In genomic region chr2:104853401-104853925, GRCh38 we compare ENCODE assay signal across 10 cellular contexts. TPM values are rescaled to one million over a fixed set of nuclear protein-coding genes. Genes with fewer than 3 reads are reported as not detected.
DNase-seq lines count a peak whose midpoint lies in the region; ATAC-seq and TF ChIP-seq lines count a peak whose summit lies in the region.
"Had no signal": no experiment of that assay in that cellular context is flagged by ENCODE, and none has a peak within 500 bp of the region (broad histone marks: within the 10 kb centered on the region; RNA-seq: fewer than 3 reads in every experiment).

No MANE protein-coding gene starts in this region.

- H3K27ac ChIP-seq in PC-3 (ENCODE audit: low read length) (no peak overlapping the region), foreskin keratinocyte (no peak overlapping the region)

- POLR2A ChIA-PET in PC-3 (lab: Charles Lee; ENCODE audit: unreplicated experiment): no interaction called here

- no peaks in the 10 kb centered on the region for H4K20me1 ChIP-seq in PC-3 (ENCODE audit: low read length)

- no peak for TF ChIP-seq CTCF in PC-3 (conservative IDR thresholded peaks at IDR 0.05; ENCODE audit: low read depth, low read length)
- no peak for TF ChIP-seq CTCF in fibroblast of mammary gland (conservative IDR thresholded peaks at IDR 0.05; ENCODE audit: control insufficient read depth, insufficient read depth, low read depth, low read length)
- TF ChIP-seq CTCF in foreskin keratinocyte (conservative IDR thresholded peaks at IDR 0.05): no peak

- H3K4me2 ChIP-seq in PC-3 (ENCODE audit: low read length) (peak overlapping the region; percentile 74), skeletal muscle satellite cell (ENCODE audit: low read length) (peak overlapping the region; percentile 77)

- no peaks in the 10 kb centered on the region for H3F3A ChIP-seq in PC-3 (ENCODE audit: low read length, unreplicated experiment)

- H3K9me3 ChIP-seq in PC-3 (ENCODE audit: low read length) (no peaks in the 10 kb centered on the region), skeletal muscle satellite cell (replicated peaks; ENCODE audit: low read length) (no peaks in the 10 kb centered on the region)

- no TSS peak for BruUV-seq in PC-3 (replicated peaks; lab: Mats Ljungman, UMichigan)

- peak overlapping the region; percentile 31; the same call in 1 of the 2 replicates for H3K4me3 ChIP-seq in GM08714 (ENCODE audit: low read length)
- no peak overlapping the region for H3K4me3 ChIP-seq in PC-3 (ENCODE audit: low read length)
- peak overlapping the region; percentile 16 for H3K4me3 ChIP-seq in fibroblast of mammary gland (ENCODE audit: control insufficient read depth, low read depth, low read length)
- H3K4me3 ChIP-seq in skeletal muscle satellite cell (ENCODE audit: low read length): peak overlapping the region; percentile 51

- H3K9me2 ChIP-seq in PC-3 (replicated peaks; ENCODE audit: low read length): no peaks in the 10 kb centered on the region

- no peaks in the 10 kb centered on the region for H3K36me3 ChIP-seq in PC-3 (ENCODE audit: low read depth, low read length)
- no peaks in the 10 kb centered on the region for H3K36me3 ChIP-seq in skeletal muscle satellite cell (ENCODE audit: insufficient read depth, low read length)

- DNase-seq in PC-3 (no peak), fibroblast of mammary gland (ENCODE audit: low read depth) (no peak), NCI-H526 (lab: John Stamatoyannopoulos, UW) (no peak), NCI-H82 treated with DMSO at 0.1 percent for 48 hours (lab: John Stamatoyannopoulos, UW; ENCODE audit: unreplicated experiment) (no peak), foreskin keratinocyte (no peak)

- peaks cover 57% of the 10 kb centered on the region for H3K27me3 ChIP-seq in PC-3 (ENCODE audit: low read length)
- peaks cover 77% of the 10 kb centered on the region for H3K27me3 ChIP-seq in skeletal muscle satellite cell (ENCODE audit: control insufficient read depth, insufficient read depth, low read length)
- peaks cover 91% of the 10 kb centered on the region for H3K27me3 ChIP-seq in foreskin keratinocyte

- CTCF ChIA-PET in PC-3 (lab: Charles Lee): no interaction called here

- H2AFZ ChIP-seq in PC-3 (ENCODE audit: low read length): no peak overlapping the region

- H3K9ac ChIP-seq in PC-3 (ENCODE audit: low read length) (no peak overlapping the region), skeletal muscle satellite cell (ENCODE audit: low read depth, low read length) (no peak overlapping the region)

- intact Hi-C loops in PC-3 (cut with micrococcal nuclease): no loop called here

- H3K79me2 ChIP-seq in PC-3 (ENCODE audit: low read length): no peaks in the 10 kb centered on the region

- ATAC-seq in PC-3 (no peak), GM18502 (IDR thresholded peaks at IDR 0.05; ENCODE audit: poor library complexity, unreplicated experiment) (no peak), foreskin keratinocyte (no peak)

- peaks cover 4% of the 10 kb centered on the region; the same call in 1 of the 2 replicates for H3K4me1 ChIP-seq in PC-3 (ENCODE audit: insufficient read depth, low read length)
- H3K4me1 ChIP-seq in skeletal muscle satellite cell (ENCODE audit: control insufficient read depth, insufficient read depth, low read length): no peaks in the 10 kb centered on the region
- H3K4me1 ChIP-seq in foreskin keratinocyte: no peaks in the 10 kb centered on the region

RNA-seq across cellular contexts. Expression of gene POU3F3, which starts 0.5 kb away (rescaled TPM):
- not detected in 2 replicates for total RNA-seq in PC-3 (2014; rRNA removed)
- 0.44 and 1.3 TPM in 2 replicates for total RNA-seq in skeletal muscle satellite cell (2012; rRNA removed)
- not detected in 2 replicates for total RNA-seq in foreskin keratinocyte
- not detected in 2 replicates for polyA plus RNA-seq in foreskin keratinocyte
- total RNA-seq: fibroblast of lung; T-helper 1 cell treated with Interleukin-12 subunit alpha and Interleukin-12 subunit beta and Interleukin-4 antibody, amounts not matched to agents 30 ng/mL and 1 ng/mL, for 36 hours had no signal
